19 cellular contexts compared by ENCODE assay signal in the genomic region with DNA sequence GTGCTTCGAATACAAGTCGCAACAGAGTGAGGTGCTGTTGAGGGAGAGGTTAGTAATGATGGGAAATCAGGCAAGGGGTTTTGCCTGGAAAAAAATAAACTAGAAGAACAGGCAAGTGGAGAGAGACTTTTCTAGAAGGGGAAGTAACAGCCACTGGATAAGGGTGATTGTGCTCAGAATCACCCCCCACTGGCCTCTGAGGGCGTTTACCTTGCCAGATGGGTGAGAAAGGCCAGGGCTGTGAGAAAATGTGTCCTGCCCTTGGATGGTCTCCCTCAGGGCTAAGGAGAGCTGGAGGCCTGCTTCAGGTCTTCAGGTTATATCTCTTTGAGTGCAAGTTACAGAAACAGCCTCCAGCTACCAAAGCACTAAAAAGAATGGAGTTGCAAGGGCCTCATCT.
"Had no signal": no experiment of that assay in that cellular context is flagged by ENCODE, and none has a peak within 500 bp of the region (broad histone marks: within the 10 kb centered on the region; RNA-seq: fewer than 3 reads in every experiment).

No MANE protein-coding gene starts in this region.

- H3K36me3 ChIP-seq: heart left ventricle, neural progenitor cell, ovary, right atrium auricular region, sigmoid colon, uterus had no signal

- H3K9me3 ChIP-seq: heart left ventricle, mucosa of descending colon, ovary, right atrium auricular region, sigmoid colon, uterus had no signal

- H3K9me3 Mint-ChIP-seq: dendritic cell treated with granulocyte-macrophage colony-stimulating factor and Interleukin-4, amounts not matched to agents 40 ng/mL and 50 ng/mL, for 4 days; effector memory CD8-positive, alpha-beta T cell; natural killer cell; neural progenitor cell had no signal

- H3K36me3 Mint-ChIP-seq: natural killer cell, neural progenitor cell had no signal

- H3K4me3 Mint-ChIP-seq: dendritic cell treated with granulocyte-macrophage colony-stimulating factor and Interleukin-4, amounts not matched to agents 40 ng/mL and 50 ng/mL, for 4 days; effector memory CD8-positive, alpha-beta T cell; natural killer cell; neural progenitor cell had no signal

- H3K27me3 ChIP-seq: heart left ventricle, neural progenitor cell, ovary, right atrium auricular region, sigmoid colon, uterus had no signal

- H3K4me1 Mint-ChIP-seq: natural killer cell had no signal

- H3K27ac Mint-ChIP-seq: dendritic cell treated with granulocyte-macrophage colony-stimulating factor and Interleukin-4, amounts not matched to agents 40 ng/mL and 50 ng/mL, for 4 days; effector memory CD8-positive, alpha-beta T cell; natural killer cell; neural progenitor cell had no signal

- H3K9ac ChIP-seq: neural progenitor cell had no signal

- H2AFZ ChIP-seq: neural progenitor cell had no signal

- H3K4me2 ChIP-seq: neural progenitor cell had no signal

- H3K27ac ChIP-seq: heart left ventricle, neural progenitor cell, ovary, right atrium auricular region, skin epidermis, uterus had no signal

- H3K4me3 ChIP-seq: heart left ventricle, mucosa of descending colon, neural progenitor cell, ovary, right atrium auricular region, sigmoid colon, skin epidermis, uterus had no signal

- DNase-seq: effector memory CD8-positive, alpha-beta T cell; erythroblast; foreskin melanocyte; heart left ventricle; hippocampal formation; mammary epithelial cell; mucosa of descending colon; natural killer cell; nucleus accumbens; ovary; sigmoid colon; stimulated activated CD4-positive, alpha-beta T cell treated with anti-CD3 and anti-CD28 coated beads, Interleukin-12 subunit alpha, Interleukin-12 subunit beta, amount 100 ng/mL, for 4 hours; stimulated activated naive CD4-positive, alpha-beta T cell treated with Interleukin-2 at 50 U/mL for 16 hours; trophoblast cell; uterus had no signal

- H3K27me3 Mint-ChIP-seq: dendritic cell treated with granulocyte-macrophage colony-stimulating factor and Interleukin-4, amounts not matched to agents 40 ng/mL and 50 ng/mL, for 4 days had no signal

- H3K4me1 ChIP-seq: right atrium auricular region had no signal
